11 cellular contexts compared by ENCODE assay signal in the genomic region with DNA sequence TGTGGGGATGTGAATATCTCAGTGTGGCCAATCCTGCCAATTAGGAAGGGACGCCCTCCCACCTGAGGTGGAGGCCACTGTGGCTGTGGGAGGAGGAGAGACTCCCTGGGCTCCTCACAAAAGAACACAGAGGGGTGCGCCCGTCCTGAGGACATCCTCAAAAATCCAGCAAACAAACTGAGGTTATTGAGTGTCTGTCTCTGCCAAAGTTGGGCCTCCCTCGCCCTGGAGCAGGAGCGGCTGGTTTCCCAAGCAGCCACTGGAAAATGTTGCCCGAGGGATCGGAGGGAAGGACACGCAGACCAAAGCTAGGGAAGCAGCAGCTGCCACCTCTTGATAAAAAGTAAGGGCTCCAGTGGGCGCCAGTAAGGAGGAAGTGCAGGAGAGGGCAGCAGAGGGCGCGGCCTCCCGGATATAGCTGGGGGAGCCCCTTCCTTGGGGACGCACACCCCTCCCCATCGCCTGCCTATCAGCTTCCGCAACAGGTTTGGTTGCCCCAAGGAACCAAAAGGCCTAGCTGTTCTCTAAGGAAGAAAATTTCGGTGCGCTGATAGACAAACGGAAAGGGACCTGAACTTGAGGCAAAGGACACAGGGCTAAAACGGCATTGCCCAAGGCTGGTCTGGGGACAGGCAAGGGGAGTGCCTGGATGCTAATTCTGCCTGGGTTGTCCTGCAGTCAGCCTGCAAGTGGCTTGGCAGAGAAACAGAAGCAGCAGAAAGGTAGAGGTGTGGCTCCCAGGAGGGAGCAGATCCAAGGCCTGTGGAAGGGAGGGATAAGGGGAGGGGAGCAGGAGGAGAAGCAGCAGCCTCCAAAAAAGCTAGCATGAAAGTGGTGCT. TPM values are rescaled to one million over a fixed set of nuclear protein-coding genes. Genes with fewer than 3 reads are reported as not detected.
DNase-seq lines count a peak whose midpoint lies in the region; ATAC-seq and TF ChIP-seq lines count a peak whose summit lies in the region.
"Had no signal": no experiment of that assay in that cellular context is flagged by ENCODE, and none has a peak within 500 bp of the region (broad histone marks: within the 10 kb centered on the region; RNA-seq: fewer than 3 reads in every experiment).

No MANE protein-coding gene starts in this region.

- ATAC-seq in HG03159 (IDR thresholded peaks at IDR 0.05; ENCODE audit: unreplicated experiment) (no peak), HG02759 (IDR thresholded peaks at IDR 0.05; ENCODE audit: unreplicated experiment) (no peak)

- no peak overlapping the region for H3K4me3 ChIP-seq in prostate gland
- H3K4me3 ChIP-seq: tibial artery had no signal

- 10% methylated on average over 19 of the region's 19 CpGs for WGBS in prostate gland

- peaks cover 13% of the 10 kb centered on the region for H3K4me1 Mint-ChIP-seq in activated T-cell treated with anti-CD3 and anti-CD28 coated beads, Interleukin-2, amount 50 U/mL, for 24 hours (ENCODE audit: low read depth)

- H3K4me3 Mint-ChIP-seq in activated T-cell treated with anti-CD3 and anti-CD28 coated beads, Interleukin-2, amount 50 U/mL, for 24 hours: no peak overlapping the region

- no peaks in the 10 kb centered on the region for H3K9me3 ChIP-seq in prostate gland
- H3K9me3 ChIP-seq: tibial artery had no signal

- H3K27me3 Mint-ChIP-seq in activated T-cell treated with anti-CD3 and anti-CD28 coated beads, Interleukin-2, amount 50 U/mL, for 24 hours: peaks cover 83% of the 10 kb centered on the region

- H3K4me1 ChIP-seq in prostate gland (replicated peaks): no peaks in the 10 kb centered on the region

- no peaks in the 10 kb centered on the region for H3K36me3 ChIP-seq in prostate gland
- H3K36me3 ChIP-seq: tibial artery had no signal

- no peaks in the 10 kb centered on the region for H3K9me3 Mint-ChIP-seq in activated T-cell treated with anti-CD3 and anti-CD28 coated beads, Interleukin-2, amount 50 U/mL, for 24 hours

- H3K27ac ChIP-seq in prostate gland: no peak overlapping the region
- H3K27ac ChIP-seq: tibial artery had no signal

- TF ChIP-seq POLR2A in prostate gland (IDR thresholded peaks at IDR 0.05): no peak

- no peaks in the 10 kb centered on the region for H3K36me3 Mint-ChIP-seq in activated T-cell treated with anti-CD3 and anti-CD28 coated beads, Interleukin-2, amount 50 U/mL, for 24 hours (ENCODE audit: low read depth)

- TF ChIP-seq CTCF in prostate gland (IDR thresholded peaks at IDR 0.05): no peak

- DNase-seq in stimulated activated CD4-positive, alpha-beta T cell treated with anti-CD3 and anti-CD28 coated beads, Interleukin-15, amount 100 ng/mL, for 24 hours: peak; percentile 38
- DNase-seq in stimulated activated CD4-positive, alpha-beta T cell treated with anti-CD3 and anti-CD28 coated beads, Interleukin-12 subunit alpha, Interleukin-12 subunit beta, amount 100 ng/mL, for 4 hours: no peak
- DNase-seq in NCI-H446 treated with DMSO at 0.1 percent for 48 hours (lab: John Stamatoyannopoulos, UW) (peak; percentile 23), ecto neural progenitor cell (ENCODE audit: low spot score) (peak; percentile 64), prostate gland (ENCODE audit: low spot score) (no peak)
- DNase-seq in activated T-cell treated with anti-CD3 and anti-CD28 coated beads, Interleukin-2, amount 50 U/mL, for 24 hours: no peak
- DNase-seq: tibial artery had no signal

- intact Hi-C loops in prostate gland (cut with DNase I): no loop called here

- H3K27ac Mint-ChIP-seq in activated T-cell treated with anti-CD3 and anti-CD28 coated beads, Interleukin-2, amount 50 U/mL, for 24 hours: no peak overlapping the region

- peaks cover 60% of the 10 kb centered on the region for H3K27me3 ChIP-seq in prostate gland (replicated peaks; ENCODE audit: insufficient read depth)

RNA-seq across cellular contexts. Expression of a gene that starts 1.7 kb away (rescaled TPM):
- 1 to 10 TPM in 1 of 2 donors, under 1 TPM in 1; 0.36 to 5.9 TPM for total RNA-seq in prostate gland
- total RNA-seq: fibroblast of villous mesenchyme, NCI-H460 had no signal

Comparison
In these comparisons a context has a peak if more than half of its experiments do, and no peak if none do; other contexts are left out.
1. DNase-seq: peak in stimulated activated CD4-positive, alpha-beta T cell treated with anti-CD3 and anti-CD28 coated beads, Interleukin-15, amount 100 ng/mL, for 24 hours (single experiment), NCI-H446 treated with DMSO at 0.1 percent for 48 hours (single experiment) and ecto neural progenitor cell (single experiment); none in stimulated activated CD4-positive, alpha-beta T cell treated with anti-CD3 and anti-CD28 coated beads, Interleukin-12 subunit alpha, Interleukin-12 subunit beta, amount 100 ng/mL, for 4 hours (single experiment), prostate gland (single experiment) and activated T-cell treated with anti-CD3 and anti-CD28 coated beads, Interleukin-2, amount 50 U/mL, for 24 hours (single experiment).